23 cellular contexts compared by ENCODE assay signal in the genomic region with DNA sequence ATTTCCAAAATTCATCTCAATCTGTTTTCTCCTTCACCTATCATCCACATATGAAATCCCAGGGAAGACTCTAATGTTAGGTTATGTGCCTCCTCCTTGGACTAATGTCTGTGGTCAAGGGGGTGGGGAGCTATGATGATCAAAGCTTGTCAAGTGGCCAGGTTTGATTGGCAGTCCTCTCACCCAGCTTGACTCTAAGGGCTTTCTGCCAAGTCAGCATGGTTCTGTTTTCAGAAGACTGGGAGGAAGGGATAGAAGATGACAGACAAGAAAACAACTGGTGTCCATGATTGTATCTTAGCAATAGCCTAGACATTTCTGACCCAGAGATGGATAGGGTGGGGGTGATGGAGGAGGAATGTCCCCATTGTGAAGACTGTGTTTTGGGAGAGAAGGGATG. TPM values are rescaled to one million over a fixed set of nuclear protein-coding genes. Genes with fewer than 3 reads are reported as not detected.
"Had no signal": no experiment of that assay in that cellular context is flagged by ENCODE, and none has a peak within 500 bp of the region (broad histone marks: within the 10 kb centered on the region; RNA-seq: fewer than 3 reads in every experiment).

No MANE protein-coding gene starts in this region.

- H3K36me3 ChIP-seq: ascending aorta, breast epithelium, esophagus squamous epithelium, heart right ventricle, ovary, stomach, vagina had no signal

- DNase-seq: activated CD4-positive, alpha-beta T cell treated with anti-CD3 and anti-CD28 coated beads, Interleukin-2, amount 50 U/mL, for 4 hours; activated gamma-delta T cell; activated T-cell treated with anti-CD3 and anti-CD28 coated beads, Interleukin-2, amount 50 U/mL, for 72 hours; effector CD8-positive, alpha-beta T cell; esophagus squamous epithelium; heart right ventricle; mesendoderm; naive thymus-derived CD8-positive, alpha-beta T cell; ovary; stimulated activated CD4-positive, alpha-beta T cell treated with anti-CD3 and anti-CD28 coated beads, Interleukin-4, amount 100 ng/mL, for 24 hours; stomach; T1000; trophoblast cell had no signal

- H3K27me3 ChIP-seq: ascending aorta, breast epithelium, esophagus squamous epithelium, heart right ventricle, ovary, vagina had no signal

- ATAC-seq: activated T-cell treated with anti-CD3 and anti-CD28 coated beads, Interleukin-2, amount 50 U/mL, for 72 hours; heart right ventricle; naive thymus-derived CD8-positive, alpha-beta T cell; sciatic nerve; stimulated activated effector memory CD8-positive, alpha-beta T cell treated with anti-CD3 and anti-CD28 coated beads, Interleukin-12 subunit alpha, Interleukin-12 subunit beta, amount 100 ng/mL, for 72 hours had no signal

- H3K27ac ChIP-seq: ascending aorta, breast epithelium, esophagus squamous epithelium, heart right ventricle, ovary, stomach, vagina had no signal

- H3K4me1 ChIP-seq: ascending aorta, breast epithelium, stomach had no signal

- H3K9me3 ChIP-seq: ascending aorta, breast epithelium, esophagus squamous epithelium, heart right ventricle, ovary, stomach, vagina had no signal

- H3K4me3 ChIP-seq: ascending aorta, breast epithelium, esophagus squamous epithelium, heart right ventricle, ovary, stomach, vagina had no signal

RNA-seq across cellular contexts. Expression of gene THEM5, which starts 9.1 kb away (rescaled TPM):
- total RNA-seq: activated CD8-positive, alpha-beta memory T cell treated with anti-CD3 and anti-CD28 coated beads for 36 hours; ascending aorta; breast epithelium; cerebellum; naive thymus-derived CD8-positive, alpha-beta T cell; ovary; pulmonary artery endothelial cell; sciatic nerve; stomach; temporal lobe had no signal
- polyA plus RNA-seq: adipose tissue; heart right ventricle; naive thymus-derived CD8-positive, alpha-beta T cell; stomach had no signal

RNA-seq across cellular contexts. Expression of gene C2CD4D, which starts 23.0 kb away (rescaled TPM):
- total RNA-seq: ascending aorta, cerebellum, heart right ventricle, temporal lobe, vagina had no signal

RNA-seq across cellular contexts. Expression of gene RORC, which starts 31.0 kb away (rescaled TPM):
- total RNA-seq: ascending aorta; naive thymus-derived CD8-positive, alpha-beta T cell; pulmonary artery endothelial cell had no signal

RNA-seq across cellular contexts. Expression of gene LINGO4, which starts 57.4 kb away (rescaled TPM):
- total RNA-seq: ascending aorta; cerebellum; naive thymus-derived CD8-positive, alpha-beta T cell; pulmonary artery endothelial cell; sciatic nerve; temporal lobe had no signal
- polyA plus RNA-seq: naive thymus-derived CD8-positive, alpha-beta T cell; ovary had no signal
